Comparison of ENCODE assay signal across 23 cellular contexts in the genomic region with DNA sequence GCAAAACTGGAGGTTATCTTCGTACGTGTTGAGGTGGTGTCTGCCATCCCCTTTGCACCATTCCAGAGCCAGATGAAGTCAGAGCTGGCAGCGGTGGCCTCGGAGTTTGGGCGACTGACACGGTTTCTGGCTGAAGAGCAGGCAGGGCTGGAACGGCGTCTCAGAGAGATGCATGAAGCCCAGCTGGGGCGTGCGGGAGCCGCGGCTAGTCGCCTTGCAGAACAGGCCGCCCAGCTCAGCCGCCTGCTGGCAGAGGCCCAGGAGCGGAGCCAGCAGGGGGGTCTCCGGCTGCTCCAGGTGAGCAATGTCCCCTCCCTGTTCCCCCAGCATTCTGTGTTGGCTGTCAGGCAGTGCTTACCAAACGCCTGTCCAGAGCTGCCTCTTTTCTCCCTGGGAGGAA. TPM values are rescaled to one million over a fixed set of nuclear protein-coding genes. Genes with fewer than 3 reads are reported as not detected.
A peak's percentile ranks its signal among the peaks of the same experiment; 100 is the strongest.
DNase-seq lines count a peak whose midpoint lies in the region; ATAC-seq and TF ChIP-seq lines count a peak whose summit lies in the region.
"Had no signal": no experiment of that assay in that cellular context is flagged by ENCODE, and none has a peak within 500 bp of the region (broad histone marks: within the 10 kb centered on the region; RNA-seq: fewer than 3 reads in every experiment).

No MANE protein-coding gene starts in this region.

- no peaks in the 10 kb centered on the region for H3K27me3 Mint-ChIP-seq in activated CD4-positive, alpha-beta memory T cell treated with anti-CD3 and anti-CD28 coated beads, Interleukin-2, amount 10 ng/mL, durations not matched to agents 7 days and 5 days
- H3K27me3 Mint-ChIP-seq in activated CD4-positive, alpha-beta memory T cell treated with anti-CD3 and anti-CD28 coated beads for 36 hours, result no peaks in the 10 kb centered on the region
- H3K27me3 Mint-ChIP-seq in Calu3 (ENCODE audit: unreplicated experiment) (no peaks in the 10 kb centered on the region), nephron progenitor cell (ENCODE audit: low read depth, poor library complexity) (peaks cover 2% of the 10 kb centered on the region)
- no peaks in the 10 kb centered on the region for H3K27me3 Mint-ChIP-seq in activated T-helper 17 cell treated with anti-CD3 and anti-CD28 coated beads, Interleukin-2, amount 50 U/mL, for 72 hours
- H3K27me3 Mint-ChIP-seq: activated CD4-positive, alpha-beta T cell treated with anti-CD3 and anti-CD28 coated beads for 36 hours; CD4-positive, alpha-beta memory T cell had no signal

- peaks cover 28% of the 10 kb centered on the region for H3K4me1 Mint-ChIP-seq in activated CD4-positive, alpha-beta memory T cell treated with anti-CD3 and anti-CD28 coated beads, Interleukin-2, amount 10 ng/mL, durations not matched to agents 7 days and 5 days
- peaks cover 16% of the 10 kb centered on the region for H3K4me1 Mint-ChIP-seq in activated CD4-positive, alpha-beta memory T cell treated with anti-CD3 and anti-CD28 coated beads for 36 hours (ENCODE audit: low read depth)
- H3K4me1 Mint-ChIP-seq in Calu3 (ENCODE audit: low read depth, unreplicated experiment), result no peaks in the 10 kb centered on the region
- peaks cover 11% of the 10 kb centered on the region for H3K4me1 Mint-ChIP-seq in activated T-helper 17 cell treated with anti-CD3 and anti-CD28 coated beads, Interleukin-2, amount 50 U/mL, for 72 hours
- no peaks in the 10 kb centered on the region for H3K4me1 Mint-ChIP-seq in nephron progenitor cell

- intact Hi-C loops in activated CD4-positive, alpha-beta memory T cell treated with anti-CD3 and anti-CD28 coated beads for 36 hours (cut with micrococcal nuclease), result loop anchor here (1.0 kb wide), 1 partner anchor 8 kb away; no protein-coding TSS in a partner anchor
- intact Hi-C loops in Calu3 (cut with micrococcal nuclease; ENCODE audit: unreplicated experiment), result no loop called here

- no peak for ATAC-seq in activated T-helper 17 cell treated with anti-CD3 and anti-CD28 coated beads, Interleukin-2, amount 50 U/mL, for 72 hours (replicated peaks)
- ATAC-seq: activated CD4-positive, alpha-beta T cell treated with anti-CD3 and anti-CD28 coated beads for 36 hours; left colon had no signal

- H3K36me3 Mint-ChIP-seq in activated CD4-positive, alpha-beta memory T cell treated with anti-CD3 and anti-CD28 coated beads, Interleukin-2, amount 10 ng/mL, durations not matched to agents 7 days and 5 days (ENCODE audit: low read depth), result peaks cover 71% of the 10 kb centered on the region
- peaks cover 47% of the 10 kb centered on the region for H3K36me3 Mint-ChIP-seq in activated CD4-positive, alpha-beta memory T cell treated with anti-CD3 and anti-CD28 coated beads for 36 hours
- H3K36me3 Mint-ChIP-seq in Calu3 (ENCODE audit: insufficient read depth, unreplicated experiment), result peaks cover 74% of the 10 kb centered on the region
- peaks cover 82% of the 10 kb centered on the region for H3K36me3 Mint-ChIP-seq in activated T-helper 17 cell treated with anti-CD3 and anti-CD28 coated beads, Interleukin-2, amount 50 U/mL, for 72 hours (ENCODE audit: low read depth)
- peaks cover 40% of the 10 kb centered on the region for H3K36me3 Mint-ChIP-seq in nephron progenitor cell (ENCODE audit: low read depth)

- H3K27ac Mint-ChIP-seq in activated CD4-positive, alpha-beta memory T cell treated with anti-CD3 and anti-CD28 coated beads, Interleukin-2, amount 10 ng/mL, durations not matched to agents 7 days and 5 days, result peak overlapping the region; percentile 26
- H3K27ac Mint-ChIP-seq in activated CD4-positive, alpha-beta memory T cell treated with anti-CD3 and anti-CD28 coated beads for 36 hours, result no peak overlapping the region
- H3K27ac Mint-ChIP-seq in Calu3 (ENCODE audit: unreplicated experiment), result peak overlapping the region; percentile 20
- H3K27ac Mint-ChIP-seq in activated T-helper 17 cell treated with anti-CD3 and anti-CD28 coated beads, Interleukin-2, amount 50 U/mL, for 72 hours, result peak overlapping the region; percentile 28
- H3K27ac Mint-ChIP-seq in nephron progenitor cell, result peak overlapping the region; percentile 92

- H3K4me3 Mint-ChIP-seq in activated CD4-positive, alpha-beta memory T cell treated with anti-CD3 and anti-CD28 coated beads, Interleukin-2, amount 10 ng/mL, durations not matched to agents 7 days and 5 days, result no peak overlapping the region
- no peak overlapping the region for H3K4me3 Mint-ChIP-seq in activated CD4-positive, alpha-beta memory T cell treated with anti-CD3 and anti-CD28 coated beads for 36 hours
- no peak overlapping the region for H3K4me3 Mint-ChIP-seq in Calu3 (ENCODE audit: low read depth, unreplicated experiment)
- H3K4me3 Mint-ChIP-seq in activated T-helper 17 cell treated with anti-CD3 and anti-CD28 coated beads, Interleukin-2, amount 50 U/mL, for 72 hours, result no peak overlapping the region
- no peak overlapping the region for H3K4me3 Mint-ChIP-seq in nephron progenitor cell
- H3K4me3 Mint-ChIP-seq: activated CD4-positive, alpha-beta T cell treated with anti-CD3 and anti-CD28 coated beads for 36 hours; nephron had no signal

- CTCF ChIA-PET in activated CD4-positive, alpha-beta memory T cell treated with anti-CD3 and anti-CD28 coated beads, Interleukin-2, amount 10 ng/mL, durations not matched to agents 7 days and 5 days (lab: Charles Lee), result no interaction called here
- CTCF ChIA-PET in activated CD4-positive, alpha-beta memory T cell treated with anti-CD3 and anti-CD28 coated beads for 36 hours (lab: Charles Lee), result no interaction called here
- CTCF ChIA-PET in Calu3 (lab: Charles Lee), result no interaction called here

- TF ChIP-seq CTCF in Calu3 (IDR thresholded peaks at IDR 0.05; ENCODE audit: unreplicated experiment) (no peak), nephron progenitor cell (IDR thresholded peaks at IDR 0.05) (no peak)

- H3K9me3 Mint-ChIP-seq in activated CD4-positive, alpha-beta memory T cell treated with anti-CD3 and anti-CD28 coated beads, Interleukin-2, amount 10 ng/mL, durations not matched to agents 7 days and 5 days, result no peaks in the 10 kb centered on the region
- H3K9me3 Mint-ChIP-seq in activated CD4-positive, alpha-beta memory T cell treated with anti-CD3 and anti-CD28 coated beads for 36 hours, result no peaks in the 10 kb centered on the region
- H3K9me3 Mint-ChIP-seq in Calu3 (ENCODE audit: low read depth, unreplicated experiment), result no peaks in the 10 kb centered on the region
- no peaks in the 10 kb centered on the region for H3K9me3 Mint-ChIP-seq in activated T-helper 17 cell treated with anti-CD3 and anti-CD28 coated beads, Interleukin-2, amount 50 U/mL, for 72 hours
- H3K9me3 Mint-ChIP-seq in nephron progenitor cell, result no peaks in the 10 kb centered on the region
- H3K9me3 Mint-ChIP-seq: nephron had no signal

- no peak for DNase-seq in activated CD4-positive, alpha-beta memory T cell treated with anti-CD3 and anti-CD28 coated beads, Interleukin-2, amount 10 ng/mL, durations not matched to agents 7 days and 5 days
- no peak for DNase-seq in activated CD4-positive, alpha-beta memory T cell treated with anti-CD3 and anti-CD28 coated beads for 36 hours
- DNase-seq in Calu3, result no peak
- DNase-seq in nephron progenitor cell, result no peak
- no peak for DNase-seq in mucosa of gallbladder (ENCODE audit: low spot score)
- DNase-seq in NCI-H1092 (lab: John Stamatoyannopoulos, UW), result no peak
- no peak for DNase-seq in UCSD-AML1 (lab: John Stamatoyannopoulos, UW; ENCODE audit: unreplicated experiment)
- DNase-seq: 8988T; activated CD4-positive, alpha-beta T cell treated with anti-CD3 and anti-CD28 coated beads for 36 hours; activated naive CD4-positive, alpha-beta T cell; activated T-cell treated with anti-CD3 and anti-CD28 coated beads, Interleukin-2, amount 50 U/mL, for 1 hour; amniotic stem cell; CD4-positive, alpha-beta memory T cell; EL; HCEC 1CT; hypothalamus; left colon; mammary epithelial cell; NCI-H1436 treated with DMSO at 0.1 percent for 48 hours; SHP77; stimulated activated naive CD4-positive, alpha-beta T cell had no signal

- POLR2A ChIA-PET in activated CD4-positive, alpha-beta memory T cell treated with anti-CD3 and anti-CD28 coated beads, Interleukin-2, amount 10 ng/mL, durations not matched to agents 7 days and 5 days (lab: Charles Lee), result interaction anchor here (0.9 to 31.8 kb wide), 2 partner anchors 8 to 16 kb away, joined by 3 to 1091 read pairs; a partner anchor contains a TSS
- POLR2A ChIA-PET in activated CD4-positive, alpha-beta memory T cell treated with anti-CD3 and anti-CD28 coated beads for 36 hours (lab: Charles Lee), result interaction anchor here (1.3 kb wide), 1 partner anchor 9 kb away, joined by 4 read pairs; no protein-coding TSS in a partner anchor

- no TSS peak for BruUV-seq in Calu3 (replicated peaks; lab: Mats Ljungman, UMichigan)

RNA-seq across cellular contexts. Expression of a gene that starts 9.5 kb away (rescaled TPM):
- total RNA-seq in activated CD4-positive, alpha-beta memory T cell treated with anti-CD3 and anti-CD28 coated beads, Interleukin-2, amount 10 ng/mL, durations not matched to agents 7 days and 5 days, result 10 to 100 TPM; 42.4 to 43.7 TPM
- 10 to 100 TPM; 35.3 to 36.4 TPM for total RNA-seq in activated CD4-positive, alpha-beta memory T cell treated with anti-CD3 and anti-CD28 coated beads for 36 hours
- total RNA-seq in Calu3 (2022) (33.5 and 34.2 TPM in 2 replicates), mucosa of gallbladder (47.6 TPM)
- total RNA-seq in activated T-helper 17 cell treated with anti-CD3 and anti-CD28 coated beads, Interleukin-2, amount 50 U/mL, for 72 hours, result 10 to 100 TPM; 27.1 to 30.8 TPM

RNA-seq across cellular contexts. Expression of a gene that starts 11.1 kb away (rescaled TPM):
- total RNA-seq in activated CD4-positive, alpha-beta memory T cell treated with anti-CD3 and anti-CD28 coated beads, Interleukin-2, amount 10 ng/mL, durations not matched to agents 7 days and 5 days, result 1,000 to 10,000 TPM; 1,749 to 1,772 TPM
- total RNA-seq in activated CD4-positive, alpha-beta memory T cell treated with anti-CD3 and anti-CD28 coated beads for 36 hours, result 1,000 to 10,000 TPM; 2,635 to 2,697 TPM
- total RNA-seq in Calu3 (2022) (1,679 and 1,946 TPM in 2 replicates), mucosa of gallbladder (1,033 TPM)
- total RNA-seq in activated T-helper 17 cell treated with anti-CD3 and anti-CD28 coated beads, Interleukin-2, amount 50 U/mL, for 72 hours, result 1,000 to 10,000 TPM; 2,150 to 2,706 TPM

RNA-seq across cellular contexts. Expression of a gene that starts 27.6 kb away (rescaled TPM):
- 1 to 10 TPM; 1.9 to 2.0 TPM for total RNA-seq in activated CD4-positive, alpha-beta memory T cell treated with anti-CD3 and anti-CD28 coated beads, Interleukin-2, amount 10 ng/mL, durations not matched to agents 7 days and 5 days
- total RNA-seq in activated CD4-positive, alpha-beta memory T cell treated with anti-CD3 and anti-CD28 coated beads for 36 hours, result 1 to 10 TPM; 2.9 to 3.5 TPM
- total RNA-seq in Calu3 (2022), result 1.8 and 2.4 TPM in 2 replicates
- 1 to 10 TPM; 2.7 to 5.9 TPM for total RNA-seq in activated T-helper 17 cell treated with anti-CD3 and anti-CD28 coated beads, Interleukin-2, amount 50 U/mL, for 72 hours
- 1.2 TPM for total RNA-seq in mucosa of gallbladder

RNA-seq across cellular contexts. Expression of a gene that starts 28.4 kb away (rescaled TPM):
- 10 to 100 TPM; 24.0 to 24.2 TPM for total RNA-seq in activated CD4-positive, alpha-beta memory T cell treated with anti-CD3 and anti-CD28 coated beads, Interleukin-2, amount 10 ng/mL, durations not matched to agents 7 days and 5 days
- total RNA-seq in activated CD4-positive, alpha-beta memory T cell treated with anti-CD3 and anti-CD28 coated beads for 36 hours, result 10 to 100 TPM; 10.9 to 11.7 TPM
- 14.8 and 14.9 TPM in 2 replicates for total RNA-seq in Calu3 (2022)
- 10 to 100 TPM; 14.3 to 19.4 TPM for total RNA-seq in activated T-helper 17 cell treated with anti-CD3 and anti-CD28 coated beads, Interleukin-2, amount 50 U/mL, for 72 hours
- total RNA-seq in mucosa of gallbladder, result 22.8 TPM
